In the genomic region with DNA sequence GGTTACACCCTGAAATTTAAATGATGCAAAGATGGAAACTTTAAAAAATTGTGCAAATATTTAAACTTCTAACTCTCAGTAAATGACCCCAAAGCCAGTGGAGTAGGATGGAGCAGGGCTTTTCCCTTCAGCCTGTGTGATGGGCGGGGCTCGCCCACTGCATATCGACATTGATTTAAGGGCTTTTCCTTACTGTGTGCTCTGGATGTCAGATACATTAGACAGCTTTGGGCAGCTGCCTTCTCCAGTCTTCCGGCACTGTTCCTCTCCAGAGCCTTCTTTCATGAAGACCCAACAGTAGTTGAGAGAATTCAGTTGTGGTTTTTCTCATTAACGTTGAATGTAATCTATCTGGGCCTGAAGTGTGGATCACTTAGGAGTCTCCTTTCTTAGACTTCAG, we compare ENCODE assay signal across 9 cellular contexts.
"Had no signal": no experiment of that assay in that cellular context is flagged by ENCODE, and none has a peak within 500 bp of the region (broad histone marks: within the 10 kb centered on the region; RNA-seq: fewer than 3 reads in every experiment).

No MANE protein-coding gene starts in this region.

- H2AFZ ChIP-seq: GM23248, GM23338 had no signal

- H3K9me3 Mint-ChIP-seq: HFFc6 had no signal

- H3K4me1 ChIP-seq: HAP-1 had no signal

- H3K27ac Mint-ChIP-seq: GM23338, HFFc6 had no signal

- H3K4me3 Mint-ChIP-seq: GM23338, H9, HFFc6 had no signal

- H3K4me1 Mint-ChIP-seq: GM23338 had no signal

- DNase-seq: GM23248, GOT3, H7, H9, HCEC 1CT, HFFc6 had no signal

- ATAC-seq: GM23338, HCT116 had no signal

- H3K36me3 ChIP-seq: HAP-1 had no signal

- H3K4me2 ChIP-seq: GM23338 had no signal

- H3K4me3 ChIP-seq: GM23248, GM23338, HAP-1 had no signal

- H3K9me3 ChIP-seq: HAP-1 had no signal

- H3K27ac ChIP-seq: GM23248 had no signal

- H3K9ac ChIP-seq: GM23248 had no signal
